ENCODE assay signal across 17 cellular contexts in genomic region chr6:7445076-7445475, GRCh38. TPM values are rescaled to one million over a fixed set of nuclear protein-coding genes. Genes with fewer than 3 reads are reported as not detected.
"Had no signal": no experiment of that assay in that cellular context is flagged by ENCODE, and none has a peak within 500 bp of the region (broad histone marks: within the 10 kb centered on the region; RNA-seq: fewer than 3 reads in every experiment).

No MANE protein-coding gene starts in this region.

- DNase-seq: activated CD4-positive, alpha-beta T cell treated with anti-CD3 and anti-CD28 coated beads, Interleukin-2, amount 50 U/mL, for 48 hours; activated effector memory CD4-positive, alpha-beta T cell treated with Interleukin-2 at 50 U/mL for 16 hours; aorta; dermis blood vessel endothelial cell; left ventricle myocardium inferior; natural killer cell; right cardiac atrium; stimulated activated CD4-positive, alpha-beta T cell treated with anti-CD3 and anti-CD28 coated beads, Interleukin-1b, Interleukin-23, amount 100 ng/mL, for 48 hours; stimulated activated naive CD8-positive, alpha-beta T cell treated with anti-CD3 and anti-CD28 coated beads, Interleukin-15, amount 100 ng/mL, for 72 hours; T-helper 9 cell had no signal

- H3K9me3 ChIP-seq: left ventricle myocardium inferior, prostate gland, SJSA1, thoracic aorta had no signal

- H3K27ac ChIP-seq: left ventricle myocardium inferior, prostate gland, SJSA1, thoracic aorta had no signal

- H3K4me1 ChIP-seq: left ventricle myocardium inferior, prostate gland had no signal

- ATAC-seq: natural killer cell; right cardiac atrium; stimulated activated naive CD8-positive, alpha-beta T cell treated with anti-CD3 and anti-CD28 coated beads, Interleukin-15, amount 100 ng/mL, for 72 hours had no signal

- H3K27me3 ChIP-seq: SJSA1 had no signal

- H3K4me3 ChIP-seq: left ventricle myocardium inferior, prostate gland, SJSA1, thoracic aorta had no signal

- H3K36me3 ChIP-seq: left ventricle myocardium inferior, prostate gland, SJSA1, thoracic aorta had no signal

RNA-seq across cellular contexts. Expression of gene CAGE1, which starts 55.5 kb away (rescaled TPM):
- total RNA-seq: aorta, bronchial epithelial cell, epithelial cell of proximal tubule, kidney epithelial cell, left ventricle myocardium inferior, thoracic aorta, urinary bladder had no signal
- polyA plus RNA-seq: aorta, right cardiac atrium, urinary bladder had no signal
